Comparison of ENCODE assay signal across 22 cellular contexts in the genomic region with DNA sequence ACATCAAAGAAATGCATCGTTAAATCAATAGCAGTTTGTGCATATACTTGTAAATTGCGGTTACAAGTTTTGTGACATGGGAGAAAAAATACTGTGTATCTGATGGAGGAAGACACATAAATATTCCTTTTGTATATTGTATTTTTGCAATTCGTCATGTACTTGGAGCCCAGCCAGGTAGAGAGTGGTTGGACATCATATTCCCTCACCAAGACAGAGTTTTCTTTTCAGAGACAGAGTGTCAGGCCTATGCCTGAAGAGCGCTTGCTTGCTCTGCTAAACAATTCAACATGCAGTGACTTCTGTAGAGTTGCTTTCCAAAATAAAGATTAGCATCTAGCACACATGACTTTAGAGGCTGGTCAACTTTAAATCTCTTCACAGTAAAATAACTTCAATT. TPM values are rescaled to one million over a fixed set of nuclear protein-coding genes. Genes with fewer than 3 reads are reported as not detected.
DNase-seq lines count a peak whose midpoint lies in the region; ATAC-seq and TF ChIP-seq lines count a peak whose summit lies in the region.
"Had no signal": no experiment of that assay in that cellular context is flagged by ENCODE, and none has a peak within 500 bp of the region (broad histone marks: within the 10 kb centered on the region; RNA-seq: fewer than 3 reads in every experiment).

No MANE protein-coding gene starts in this region.

- no peaks in the 10 kb centered on the region for H3K9me3 ChIP-seq in aorta (ENCODE audit: control insufficient read depth, low read length)
- H3K9me3 ChIP-seq: pancreas had no signal

- no peak overlapping the region for H3K4me3 ChIP-seq in aorta (ENCODE audit: low read length in 2 of 2)
- H3K4me3 ChIP-seq: pancreas had no signal

- CTCF ChIA-PET in RWPE1 (lab: Yijun Ruan, JAX) = no interaction called here

- peaks cover 65% of the 10 kb centered on the region for H3K4me1 Mint-ChIP-seq in mesothelial cell of epicardium
- H3K4me1 Mint-ChIP-seq: activated naive CD8-positive, alpha-beta T cell treated with anti-CD3 and anti-CD28 coated beads, Interleukin-2, amount 50 U/mL, for 24 hours; CD4-positive, CD25-positive, alpha-beta regulatory T cell had no signal

- H3K36me3 ChIP-seq in aorta (ENCODE audit: control insufficient read depth in 1 of 2, insufficient read depth in 2 of 2, low read length in 1 of 2) = no peaks in the 10 kb centered on the region
- H3K36me3 ChIP-seq: pancreas had no signal

- H3K9me3 Mint-ChIP-seq in mesothelial cell of epicardium = peaks cover 3% of the 10 kb centered on the region
- H3K9me3 Mint-ChIP-seq: activated naive CD8-positive, alpha-beta T cell treated with anti-CD3 and anti-CD28 coated beads, Interleukin-2, amount 50 U/mL, for 24 hours; CD4-positive, CD25-positive, alpha-beta regulatory T cell; natural killer cell treated with Interleukin-12 subunit alpha and Interleukin-12 subunit beta and Interleukin-15 and Interleukin-18, amount 100 ng/mL, for 72 hours had no signal

- intact Hi-C loops in aorta (cut with DNase I) = no loop called here

- TF ChIP-seq CTCF in mesothelial cell of epicardium (IDR thresholded peaks at IDR 0.05; ENCODE audit: unreplicated experiment) = no peak
- TF ChIP-seq CTCF in RWPE1 (conservative IDR thresholded peaks at IDR 0.05; ENCODE audit: low read depth) = no peak

- no peaks in the 10 kb centered on the region for H3K4me1 ChIP-seq in aorta (ENCODE audit: control insufficient read depth in 1 of 2, insufficient read depth in 2 of 2, low read length in 2 of 2)
- H3K4me1 ChIP-seq: pancreas had no signal

- no peaks in the 10 kb centered on the region for H3K27me3 Mint-ChIP-seq in mesothelial cell of epicardium (ENCODE audit: low read depth)
- H3K27me3 Mint-ChIP-seq: natural killer cell treated with Interleukin-12 subunit alpha and Interleukin-12 subunit beta and Interleukin-15 and Interleukin-18, amount 100 ng/mL, for 72 hours had no signal

- POLR2A ChIA-PET in RWPE1 (lab: Yijun Ruan, JAX; ENCODE audit: low non-redundant PET) = no interaction called here

- H3K27ac ChIP-seq in aorta (ENCODE audit: low read depth in 1 of 2, low read length in 2 of 2) (no peak overlapping the region), RWPE1 (no peak overlapping the region)
- H3K27ac ChIP-seq: pancreas had no signal

- H3K36me3 Mint-ChIP-seq in mesothelial cell of epicardium = peaks cover 9% of the 10 kb centered on the region
- H3K36me3 Mint-ChIP-seq: CD4-positive, CD25-positive, alpha-beta regulatory T cell; natural killer cell treated with Interleukin-12 subunit alpha and Interleukin-12 subunit beta and Interleukin-15 and Interleukin-18, amount 100 ng/mL, for 72 hours had no signal

- H3K27ac Mint-ChIP-seq in mesothelial cell of epicardium = peak overlapping the region; percentile 91
- H3K27ac Mint-ChIP-seq: activated naive CD8-positive, alpha-beta T cell treated with anti-CD3 and anti-CD28 coated beads, Interleukin-2, amount 50 U/mL, for 24 hours; CD4-positive, CD25-positive, alpha-beta regulatory T cell; natural killer cell treated with Interleukin-12 subunit alpha and Interleukin-12 subunit beta and Interleukin-15 and Interleukin-18, amount 100 ng/mL, for 72 hours had no signal

- no peaks in the 10 kb centered on the region for H3K27me3 ChIP-seq in aorta (ENCODE audit: control insufficient read depth in 1 of 2, insufficient read depth in 2 of 2, low read length in 1 of 2)

- H3K4me3 Mint-ChIP-seq in mesothelial cell of epicardium = no peak overlapping the region
- H3K4me3 Mint-ChIP-seq: activated naive CD8-positive, alpha-beta T cell treated with anti-CD3 and anti-CD28 coated beads, Interleukin-2, amount 50 U/mL, for 24 hours; CD4-positive, CD25-positive, alpha-beta regulatory T cell; natural killer cell treated with Interleukin-12 subunit alpha and Interleukin-12 subunit beta and Interleukin-15 and Interleukin-18, amount 100 ng/mL, for 72 hours had no signal

- peak; percentile 19 for DNase-seq in EL
- DNase-seq in NCI-H526 (lab: John Stamatoyannopoulos, UW) = peak; percentile 88 to 92
- DNase-seq in dedifferentiated amniotic fluid mesenchymal stem cell (ENCODE audit: extremely low spot score) = peak; percentile 44
- no peak for DNase-seq in mesothelial cell of epicardium (ENCODE audit: low spot score in 2 of 2, unreplicated experiment in 2 of 2)
- DNase-seq in aorta = no peak
- DNase-seq in GOT3 (lab: John Stamatoyannopoulos, UW) = no peak
- DNase-seq in RWPE1 (ENCODE audit: low spot score) = no peak
- no peak for DNase-seq in germinal center (ENCODE audit: low spot score)
- DNase-seq: activated CD8-positive, alpha-beta memory T cell treated with anti-CD3 and anti-CD28 coated beads, Interleukin-2, amount 50 U/mL, for 4 hours; activated effector memory CD4-positive, alpha-beta T cell treated with anti-CD3 and anti-CD28 coated beads, Interleukin-2, amount 50 U/mL, for 16 hours; activated naive CD8-positive, alpha-beta T cell treated with anti-CD3 and anti-CD28 coated beads, Interleukin-2, amount 50 U/mL, for 24 hours; CD4-positive, CD25-positive, alpha-beta regulatory T cell; DMS53; kidney glomerular epithelial cell; NCI-H1092; NCI-H2029 treated with DMSO at 0.1 percent for 48 hours; pancreas; right cardiac atrium had no signal

- ATAC-seq in aorta (ENCODE audit: low FRiP score) = no peak
- ATAC-seq: activated naive CD8-positive, alpha-beta T cell treated with anti-CD3 and anti-CD28 coated beads, Interleukin-2, amount 50 U/mL, for 24 hours; HCT116; natural killer cell treated with Interleukin-12 subunit alpha and Interleukin-12 subunit beta and Interleukin-15 and Interleukin-18, amount 100 ng/mL, for 72 hours; pancreas; right cardiac atrium; Right ventricle myocardium inferior had no signal

- 76 to 77% methylated on average over 4 of the region's 4 CpGs for WGBS in aorta, 2 donors

RNA-seq across cellular contexts. Expression of gene MEIS2, which starts 24.8 kb away (rescaled TPM):
- 377 to 397 TPM (median 379 TPM) in 3 replicates for total RNA-seq in mesothelial cell of epicardium
- total RNA-seq in aorta = 10 to 100 TPM; 29.1 to 58.7 TPM
- polyA plus RNA-seq in aorta = 10 to 100 TPM; 20.7 to 22.8 TPM
- total RNA-seq: CD4-positive, CD25-positive, alpha-beta regulatory T cell; T-helper 1 cell treated with Interleukin-12 subunit alpha and Interleukin-12 subunit beta and Interleukin-4 antibody, amounts not matched to agents 30 ng/mL and 1 ng/mL, for 36 hours had no signal
- polyA plus RNA-seq: CD4-positive, CD25-positive, alpha-beta regulatory T cell had no signal

Comparison
In these comparisons a context has a peak if more than half of its experiments do, and no peak if none do; other contexts are left out.
1. DNase-seq: peak in EL (single experiment), NCI-H526 (2 of 2) and dedifferentiated amniotic fluid mesenchymal stem cell (single experiment); none in mesothelial cell of epicardium (0 of 2), aorta (0 of 2), GOT3 (single experiment), RWPE1 (single experiment) and germinal center (single experiment).